Comparison of ENCODE assay signal across 27 cellular contexts in genomic region chr6:50288241-50288640, GRCh38.
"Had no signal": no experiment of that assay in that cellular context is flagged by ENCODE, and none has a peak within 500 bp of the region (broad histone marks: within the 10 kb centered on the region; RNA-seq: fewer than 3 reads in every experiment).

No MANE protein-coding gene starts in this region.

- FAIRE-seq: endometrium, keratinocyte had no signal

- ATAC-seq: effector memory CD8-positive, alpha-beta T cell; esophagus mucosa; gastrocnemius medialis; heart right ventricle; left cardiac atrium; left lung; left ventricle myocardium superior; lower lobe of right lung; mucosa of descending colon had no signal

- H3K9me3 Mint-ChIP-seq: dendritic cell treated with granulocyte-macrophage colony-stimulating factor and Interleukin-4, amounts not matched to agents 40 ng/mL and 50 ng/mL, for 4 days; endodermal cell; mesothelial cell of epicardium had no signal

- H3K4me1 ChIP-seq: colonic mucosa, esophagus squamous epithelium, gastrocnemius medialis, heart right ventricle, left lung, lower lobe of right lung had no signal

- DNase-seq: colonic mucosa; cortex of kidney; effector CD8-positive, alpha-beta T cell; effector memory CD8-positive, alpha-beta T cell; endodermal cell; erythroblast; esophagus squamous epithelium; foreskin fibroblast; foreskin melanocyte; gastrocnemius medialis; glutamatergic neuron; head of caudate nucleus; heart right ventricle; hippocampal formation; left cardiac atrium; left lung; left ventricle myocardium superior; lower lobe of right lung; mesenchymal stem cell; mucosa of descending colon; naive B cell had no signal

- H3K4me1 Mint-ChIP-seq: mesothelial cell of epicardium, naive B cell had no signal

- H3K9me3 ChIP-seq: colonic mucosa, esophagus squamous epithelium, gastrocnemius medialis, left lung, lower lobe of right lung, mucosa of descending colon had no signal

- H3K36me3 Mint-ChIP-seq: mesothelial cell of epicardium, naive B cell had no signal

- H3K4me3 Mint-ChIP-seq: dendritic cell treated with granulocyte-macrophage colony-stimulating factor and Interleukin-4, amounts not matched to agents 40 ng/mL and 50 ng/mL, for 4 days; effector memory CD8-positive, alpha-beta T cell; endodermal cell; mesothelial cell of epicardium; naive B cell had no signal

- H3K27ac Mint-ChIP-seq: dendritic cell treated with granulocyte-macrophage colony-stimulating factor and Interleukin-4, amounts not matched to agents 40 ng/mL and 50 ng/mL, for 4 days; effector memory CD8-positive, alpha-beta T cell; endodermal cell; mesothelial cell of epicardium; naive B cell had no signal

- H3K27me3 ChIP-seq: colonic mucosa, esophagus squamous epithelium, gastrocnemius medialis, heart right ventricle, left lung had no signal

- H3K4me3 ChIP-seq: colonic mucosa, esophagus squamous epithelium, gastrocnemius medialis, heart right ventricle, left lung, lower lobe of right lung, mucosa of descending colon had no signal

- H3K36me3 ChIP-seq: colonic mucosa, esophagus squamous epithelium, gastrocnemius medialis, heart right ventricle, left lung, lower lobe of right lung had no signal

- H3K27ac ChIP-seq: colonic mucosa, epithelial cell of prostate, esophagus squamous epithelium, gastrocnemius medialis, heart right ventricle, left lung, lower lobe of right lung had no signal

- H3K27me3 Mint-ChIP-seq: dendritic cell treated with granulocyte-macrophage colony-stimulating factor and Interleukin-4, amounts not matched to agents 40 ng/mL and 50 ng/mL, for 4 days; effector memory CD8-positive, alpha-beta T cell; naive B cell had no signal
